ENCODE assay signal across 3 cellular contexts in genomic region chr11:131713529-131714134, GRCh38.
TF ChIP-seq lines count a peak whose summit lies in the region.

No MANE protein-coding gene starts in this region.

TF ChIP-seq in IMR-90, 13 proteins besides CTCF, POLR2A, EP300 and RAD21:
- TF ChIP-seq RCOR1 (IDR thresholded peaks at IDR 0.05; ENCODE audit: insufficient replicate concordance, low read length): no peak
TF ChIP-seq in IMR-90: peak in this region for 0.

TF ChIP-seq in endothelial cell of umbilical vein, 7 proteins besides CTCF, POLR2A, EP300 and RAD21:
- TF ChIP-seq, protein P1, sequence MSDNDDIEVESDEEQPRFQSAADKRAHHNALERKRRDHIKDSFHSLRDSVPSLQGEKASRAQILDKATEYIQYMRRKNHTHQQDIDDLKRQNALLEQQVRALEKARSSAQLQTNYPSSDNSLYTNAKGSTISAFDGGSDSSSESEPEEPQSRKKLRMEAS (IDR thresholded peaks at IDR 0.05; ENCODE audit: insufficient read depth, insufficient read length): no peak
- TF ChIP-seq MYC (IDR thresholded peaks at IDR 0.05; ENCODE audit: low read depth, low read length) (no peak), FOS (IDR thresholded peaks at IDR 0.05; ENCODE audit: borderline replicate concordance, insufficient read depth, low read length) (no peak), EZH2 (IDR thresholded peaks at IDR 0.05; ENCODE audit: borderline replicate concordance, low read depth, low read length, severe bottlenecking) (no peak), POLR2AphosphoS5 (IDR thresholded peaks at IDR 0.05; ENCODE audit: insufficient read depth, low read depth, low read length) (no peak), GATA2 (IDR thresholded peaks at IDR 0.05; ENCODE audit: insufficient read depth, insufficient read length, low read depth, low read length) (no peak), JUN (IDR thresholded peaks at IDR 0.05; ENCODE audit: borderline replicate concordance, insufficient read depth, insufficient read length, low read depth) (no peak)

TF ChIP-seq in liver, 16 proteins besides CTCF, POLR2A, EP300 and RAD21:
- TF ChIP-seq EGR1 (IDR thresholded peaks at IDR 0.05; ENCODE audit: low read depth in 2 of 2) (no peak), HNF4A (conservative IDR thresholded peaks at IDR 0.05) (peak; percentile 93 to 94), JUND (IDR thresholded peaks at IDR 0.05) (peak; percentile 27 to 28), ATF3 (IDR thresholded peaks at IDR 0.05) (no peak), SP1 (IDR thresholded peaks at IDR 0.05) (peak; percentile 61), TAF1 (conservative IDR thresholded peaks at IDR 0.05) (no peak), YY1 (IDR thresholded peaks at IDR 0.05) (no peak), RXRA (IDR thresholded peaks at IDR 0.05) (peak; percentile 53 to 70), NR2F2 (IDR thresholded peaks at IDR 0.05) (peak; percentile 89), HNF4G (IDR thresholded peaks at IDR 0.05) (peak; percentile 82), FOXA1 (IDR thresholded peaks at IDR 0.05) (no peak)
- TF ChIP-seq, protein P2, sequence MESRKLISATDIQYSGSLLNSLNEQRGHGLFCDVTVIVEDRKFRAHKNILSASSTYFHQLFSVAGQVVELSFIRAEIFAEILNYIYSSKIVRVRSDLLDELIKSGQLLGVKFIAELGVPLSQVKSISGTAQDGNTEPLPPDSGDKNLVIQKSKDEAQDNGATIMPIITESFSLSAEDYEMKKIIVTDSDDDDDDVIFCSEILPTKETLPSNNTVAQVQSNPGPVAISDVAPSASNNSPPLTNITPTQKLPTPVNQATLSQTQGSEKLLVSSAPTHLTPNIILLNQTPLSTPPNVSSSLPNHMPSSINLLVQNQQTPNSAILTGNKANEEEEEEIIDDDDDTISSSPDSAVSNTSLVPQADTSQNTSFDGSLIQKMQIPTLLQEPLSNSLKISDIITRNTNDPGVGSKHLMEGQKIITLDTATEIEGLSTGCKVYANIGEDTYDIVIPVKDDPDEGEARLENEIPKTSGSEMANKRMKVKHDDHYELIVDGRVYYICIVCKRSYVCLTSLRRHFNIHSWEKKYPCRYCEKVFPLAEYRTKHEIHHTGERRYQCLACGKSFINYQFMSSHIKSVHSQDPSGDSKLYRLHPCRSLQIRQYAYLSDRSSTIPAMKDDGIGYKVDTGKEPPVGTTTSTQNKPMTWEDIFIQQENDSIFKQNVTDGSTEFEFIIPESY (IDR thresholded peaks at IDR 0.05): peak; percentile 36
- TF ChIP-seq, protein P1 (IDR thresholded peaks at IDR 0.05): peak; percentile 26
TF ChIP-seq in liver: peak in this region for 8.
